ENCODE assay signal across 9 cellular contexts in genomic region chr9:96022445-96023031, GRCh38.
DNase-seq lines count a peak whose midpoint lies in the region; ATAC-seq and TF ChIP-seq lines count a peak whose summit lies in the region.
"Had no signal": no experiment of that assay in that cellular context is flagged by ENCODE, and none has a peak within 500 bp of the region (broad histone marks: within the 10 kb centered on the region; RNA-seq: fewer than 3 reads in every experiment).

No MANE protein-coding gene starts in this region.

- H3K36me3 ChIP-seq in stomach: peaks cover 0 to 1% (median 0%) of the 10 kb centered on the region in 4 donors

- H3K9me3 ChIP-seq in stomach: no peaks in the 10 kb centered on the region
- H3K9me3 ChIP-seq: A549 had no signal

- no peak for TF ChIP-seq POLR2A in stomach (IDR thresholded peaks at IDR 0.05)

- no peak for ATAC-seq in GM18868 (IDR thresholded peaks at IDR 0.05; ENCODE audit: unreplicated experiment)

- H3K4me3 ChIP-seq in stomach: peak overlapping the region; percentile 57 to 67 (median 62)

- intact Hi-C loops in activated T-helper 1 cell treated with anti-CD3 and anti-CD28 coated beads, Interleukin-12 subunit alpha, Interleukin-12 subunit beta, Interleukin-2, Interleukin-4 antibody, amounts not matched to agents 30 ng/mL and 10 ng/mL and 1 ng/mL, durations not matched to agents 14 hours and 24 hours and 36 hours (cut with micrococcal nuclease): loop anchor here (2.0 kb wide), 1 partner anchor 14 kb away; no protein-coding TSS in a partner anchor
- intact Hi-C loops in stomach (cut with DNase I; ENCODE audit: low total_unique reads): no loop called here

- peaks cover 54% of the 10 kb centered on the region for H3K4me1 Mint-ChIP-seq in activated T-helper 1 cell treated with anti-CD3 and anti-CD28 coated beads, Interleukin-12 subunit alpha, Interleukin-12 subunit beta, Interleukin-2, Interleukin-4 antibody, amounts not matched to agents 30 ng/mL and 10 ng/mL and 1 ng/mL, durations not matched to agents 14 hours and 24 hours and 36 hours (ENCODE audit: low read depth)

- no peak for TF ChIP-seq CTCF in stomach (IDR thresholded peaks at IDR 0.05)

- peak overlapping the region; percentile 74 to 93 (median 84) for H3K27ac ChIP-seq in stomach

- H3K36me3 Mint-ChIP-seq in activated T-helper 1 cell treated with anti-CD3 and anti-CD28 coated beads, Interleukin-12 subunit alpha, Interleukin-12 subunit beta, Interleukin-2, Interleukin-4 antibody, amounts not matched to agents 30 ng/mL and 10 ng/mL and 1 ng/mL, durations not matched to agents 14 hours and 24 hours and 36 hours (ENCODE audit: low read depth): peaks cover 16% of the 10 kb centered on the region

- H3K27me3 Mint-ChIP-seq in activated T-helper 1 cell treated with anti-CD3 and anti-CD28 coated beads, Interleukin-12 subunit alpha, Interleukin-12 subunit beta, Interleukin-2, Interleukin-4 antibody, amounts not matched to agents 30 ng/mL and 10 ng/mL and 1 ng/mL, durations not matched to agents 14 hours and 24 hours and 36 hours (ENCODE audit: insufficient read depth): peaks cover 18% of the 10 kb centered on the region

- peak overlapping the region; percentile 92 for H3K27ac Mint-ChIP-seq in activated T-helper 1 cell treated with anti-CD3 and anti-CD28 coated beads, Interleukin-12 subunit alpha, Interleukin-12 subunit beta, Interleukin-2, Interleukin-4 antibody, amounts not matched to agents 30 ng/mL and 10 ng/mL and 1 ng/mL, durations not matched to agents 14 hours and 24 hours and 36 hours

- peak overlapping the region; percentile 86 for H3K4me3 Mint-ChIP-seq in activated T-helper 1 cell treated with anti-CD3 and anti-CD28 coated beads, Interleukin-12 subunit alpha, Interleukin-12 subunit beta, Interleukin-2, Interleukin-4 antibody, amounts not matched to agents 30 ng/mL and 10 ng/mL and 1 ng/mL, durations not matched to agents 14 hours and 24 hours and 36 hours

- 35 to 54% (median 39%) methylated on average over 20 to 25 of the region's 25 CpGs for WGBS in stomach, 5 donors

- H3K27me3 ChIP-seq in stomach: peaks cover 0 to 48% (median 24%) of the 10 kb centered on the region in 3 donors

- peaks cover 28 to 45% (median 37%) of the 10 kb centered on the region in 4 donors for H3K4me1 ChIP-seq in stomach
- H3K4me1 ChIP-seq: A549 had no signal

- peaks cover 3% of the 10 kb centered on the region for H3K9me3 Mint-ChIP-seq in activated T-helper 1 cell treated with anti-CD3 and anti-CD28 coated beads, Interleukin-12 subunit alpha, Interleukin-12 subunit beta, Interleukin-2, Interleukin-4 antibody, amounts not matched to agents 30 ng/mL and 10 ng/mL and 1 ng/mL, durations not matched to agents 14 hours and 24 hours and 36 hours

- TF ChIP-seq EP300 in stomach (IDR thresholded peaks at IDR 0.05): no peak

- DNase-seq in NCI-H82 (lab: John Stamatoyannopoulos, UW) (peak; percentile 5), NCI-H82 treated with DMSO at 0.1 percent for 48 hours (lab: John Stamatoyannopoulos, UW; ENCODE audit: unreplicated experiment) (no peak), iPS-NIHi7 (ENCODE audit: extremely low spot score) (peak; percentile 75), stomach (no peak), NCI-H1048 (lab: John Stamatoyannopoulos, UW) (no peak), GM19238 (ENCODE audit: insufficient read length, low spot score) (no peak)
- DNase-seq in activated T-helper 1 cell treated with anti-CD3 and anti-CD28 coated beads, Interleukin-12 subunit alpha, Interleukin-12 subunit beta, Interleukin-2, Interleukin-4 antibody, amounts not matched to agents 30 ng/mL and 10 ng/mL and 1 ng/mL, durations not matched to agents 14 hours and 24 hours and 36 hours (ENCODE audit: low spot score): no peak

Comparison
In these comparisons a context has a peak if more than half of its experiments do, and no peak if none do; other contexts are left out.
1. DNase-seq: peak in NCI-H82 (single experiment) and iPS-NIHi7 (single experiment); none in NCI-H82 treated with DMSO at 0.1 percent for 48 hours (single experiment), activated T-helper 1 cell treated with anti-CD3 and anti-CD28 coated beads, Interleukin-12 subunit alpha, Interleukin-12 subunit beta, Interleukin-2, Interleukin-4 antibody, amounts not matched to agents 30 ng/mL and 10 ng/mL and 1 ng/mL, durations not matched to agents 14 hours and 24 hours and 36 hours (single experiment), stomach (single experiment), NCI-H1048 (single experiment) and GM19238 (single experiment).